ENCODE assay signal across 8 cellular contexts in the genomic region with DNA sequence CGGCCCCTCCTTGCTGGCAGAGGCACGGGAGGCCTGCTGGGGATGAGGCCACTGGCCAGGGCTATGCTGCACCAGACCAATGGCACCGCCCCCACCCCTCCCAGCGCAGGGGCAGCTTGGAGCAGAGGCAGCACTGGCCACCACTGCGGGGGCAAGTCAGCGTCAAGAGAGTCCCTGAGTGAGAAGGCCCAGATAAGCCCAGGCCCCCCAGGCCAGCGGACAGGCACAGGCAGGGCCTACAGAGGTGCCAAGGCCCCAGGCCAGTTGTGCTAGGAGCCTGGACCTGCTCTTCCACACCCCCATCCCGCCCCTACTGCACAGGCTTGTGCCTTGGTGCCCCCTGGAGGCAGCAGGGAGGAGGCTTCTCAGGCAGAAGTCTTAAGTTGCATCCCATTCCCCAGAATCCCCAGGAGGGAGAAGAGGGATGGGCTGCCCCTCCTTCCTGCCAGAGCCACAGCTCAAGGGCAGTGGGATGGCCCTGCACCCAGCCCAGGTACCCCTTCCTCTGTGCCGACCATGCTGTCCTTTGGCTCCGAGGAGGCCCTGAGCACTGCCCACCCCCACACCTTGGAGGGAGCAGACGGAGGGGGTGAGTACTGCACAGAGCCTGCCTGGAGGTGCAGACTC. TPM values are rescaled to one million over a fixed set of nuclear protein-coding genes. Genes with fewer than 3 reads are reported as not detected.
DNase-seq lines count a peak whose midpoint lies in the region; ATAC-seq and TF ChIP-seq lines count a peak whose summit lies in the region.

No MANE protein-coding gene starts in this region.

- peak; percentile 68 for ATAC-seq in omental fat pad (ENCODE audit: low FRiP score)
- ATAC-seq in HG02623 (IDR thresholded peaks at IDR 0.05; ENCODE audit: unreplicated experiment) = no peak

- H3K4me3 Mint-ChIP-seq in immature natural killer cell = no peak overlapping the region

- TF ChIP-seq CTCF in GM12875 (IDR thresholded peaks at IDR 0.05; ENCODE audit: borderline replicate concordance, insufficient read depth, low read depth, low read length) = peak; percentile 66
- TF ChIP-seq CTCF in omental fat pad (IDR thresholded peaks at IDR 0.05) = peak in 1 of 3 donors; percentile 66

- no peak overlapping the region for H3K4me3 ChIP-seq in GM12875 (ENCODE audit: low read depth, low read length)

- no peak overlapping the region for H3K27ac Mint-ChIP-seq in immature natural killer cell

- H3K9me3 Mint-ChIP-seq in immature natural killer cell = no peaks in the 10 kb centered on the region

- peaks cover 49 to 60% of the 10 kb centered on the region in 2 donors for H3K4me1 Mint-ChIP-seq in immature natural killer cell

- peaks cover 2 to 5% (median 3%) of the 10 kb centered on the region in 3 donors for H3K27me3 Mint-ChIP-seq in immature natural killer cell (ENCODE audit: low read depth in 3 of 3)

- DNase-seq in AG08396 (ENCODE audit: low spot score) (peak; percentile 75), NCI-H510A (lab: John Stamatoyannopoulos, UW) (peak; percentile 76), foreskin melanocyte (peak; percentile 31), omental fat pad (ENCODE audit: low spot score) (no peak), immature natural killer cell (no peak)
- peak; percentile 42 for DNase-seq in activated T-cell treated with anti-CD3 and anti-CD28 coated beads, Interleukin-2, amount 50 U/mL, for 1 hour

- H3K36me3 Mint-ChIP-seq in immature natural killer cell = peaks cover 4 to 12% (median 4%) of the 10 kb centered on the region in 3 donors

RNA-seq across cellular contexts. Expression of a gene that starts 35.8 kb away (rescaled TPM):
- 100 to 1,000 TPM in 3 of 4 donors, 10 to 100 TPM in 1; 89.0 to 177 (median 156) TPM for total RNA-seq in omental fat pad
- polyA plus RNA-seq in immature natural killer cell = 1 to 10 TPM in 2 of 3 donors, under 1 TPM in 1; 0.86 to 2.4 (median 1.5) TPM

RNA-seq across cellular contexts. Expression of a gene that starts 36.4 kb away (rescaled TPM):
- 10 to 100 TPM; 27.6 to 93.3 (median 41.5) TPM for total RNA-seq in omental fat pad
- polyA plus RNA-seq in immature natural killer cell = 10 to 100 TPM; 10.1 to 27.4 (median 11.1) TPM

RNA-seq across cellular contexts. Expression of a gene that starts 43.2 kb away (rescaled TPM):
- total RNA-seq in omental fat pad = under 1 TPM in 1 of 4 donors, not detected in 3; 0.44 TPM
- not detected for polyA plus RNA-seq in immature natural killer cell

Comparison
In these comparisons a context has a peak if more than half of its experiments do, and no peak if none do; other contexts are left out.
1. DNase-seq: peak in AG08396 (single experiment), NCI-H510A (single experiment), activated T-cell treated with anti-CD3 and anti-CD28 coated beads, Interleukin-2, amount 50 U/mL, for 1 hour (single experiment) and foreskin melanocyte (single experiment); none in omental fat pad (single experiment) and immature natural killer cell (0 of 3).